ENCODE assay signal across 8 cellular contexts in the genomic region with DNA sequence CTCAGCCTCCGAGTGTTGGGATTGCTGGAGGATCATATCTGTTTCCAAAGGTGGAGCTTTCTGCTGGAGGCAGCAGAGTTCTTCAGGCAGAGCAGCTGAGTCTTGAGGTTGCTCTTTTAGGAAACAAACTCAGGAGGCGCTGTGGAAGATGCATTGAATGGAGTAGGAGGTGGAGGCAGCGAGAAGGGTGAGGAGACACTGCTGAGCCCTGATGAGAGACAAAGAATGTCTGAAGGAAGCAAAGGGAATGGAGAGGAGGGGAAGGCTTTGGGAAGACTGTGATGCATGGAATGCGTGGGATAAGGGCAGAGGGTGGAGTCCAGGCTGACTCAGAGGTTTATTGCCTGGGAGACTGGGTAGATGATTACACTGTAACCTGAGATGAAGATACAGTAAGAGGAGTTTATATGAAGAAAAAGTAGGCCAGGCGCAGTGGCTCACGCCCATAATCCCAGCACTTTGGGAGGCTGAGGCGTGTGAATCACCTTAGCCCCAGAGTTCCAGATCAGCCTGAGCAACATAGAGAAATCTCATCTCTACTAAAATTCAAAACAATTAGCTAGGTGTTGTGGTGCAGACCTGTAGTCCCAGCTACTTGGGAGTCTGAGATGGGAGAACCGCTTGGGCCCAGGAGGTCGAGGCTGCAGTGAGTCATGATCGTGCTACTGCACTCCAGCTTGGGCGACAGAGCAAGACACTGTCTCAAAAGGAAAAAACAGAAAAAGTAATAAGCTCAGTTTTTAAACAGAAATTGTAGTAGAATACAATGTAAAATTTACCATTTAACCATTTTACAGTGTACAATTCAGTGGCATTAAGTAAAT. TPM values are rescaled to one million over a fixed set of nuclear protein-coding genes. Genes with fewer than 3 reads are reported as not detected.
DNase-seq lines count a peak whose midpoint lies in the region; ATAC-seq, FAIRE-seq and TF ChIP-seq lines count a peak whose summit lies in the region.

No MANE protein-coding gene starts in this region.

- peak overlapping the region; percentile 74 for H3K4me2 ChIP-seq in fibroblast of lung (ENCODE audit: extremely low read depth, insufficient read depth, low read length)

- H3K9me3 ChIP-seq in Panc1 (ENCODE audit: control insufficient read depth, insufficient read depth, low read depth, low read length), result no peaks in the 10 kb centered on the region
- H3K9me3 ChIP-seq in fibroblast of lung (ENCODE audit: control insufficient read depth, insufficient read depth, low read depth, low read length), result no peaks in the 10 kb centered on the region

- H3K27me3 ChIP-seq in Panc1 (ENCODE audit: control insufficient read depth, insufficient read depth, low read length) (no peaks in the 10 kb centered on the region), fibroblast of lung (ENCODE audit: control insufficient read depth, insufficient read depth, low read length) (no peaks in the 10 kb centered on the region)

- H3K27ac ChIP-seq in Panc1 (ENCODE audit: low read length) (peak overlapping the region; percentile 99), fibroblast of lung (ENCODE audit: insufficient read depth, low read length) (peak overlapping the region; percentile 88)

- POLR2A ChIA-PET in Panc1 (lab: Charles Lee), result interaction anchor here (0.5 to 2.4 kb wide), 8 partner anchors 12 to 89 kb away, joined by 3 to 10 read pairs (median 4); a partner anchor contains a TSS

- peaks cover 17% of the 10 kb centered on the region for H3K4me1 ChIP-seq in Panc1 (ENCODE audit: control insufficient read depth, insufficient read depth, low read length)
- H3K4me1 ChIP-seq in fibroblast of lung (ENCODE audit: control insufficient read depth, extremely low read depth, insufficient read depth, low read length), result peaks cover 7% of the 10 kb centered on the region

- DNase-seq in NCI-H1417 (lab: John Stamatoyannopoulos, UW) (peak; percentile 22 to 59 (median 26)), NCI-H1417 treated with DMSO at 0.1 percent for 48 hours (lab: John Stamatoyannopoulos, UW) (no peak), Panc1 (ENCODE audit: low read depth, low spot score) (peak; percentile 98), fibroblast of lung (ENCODE audit: low read depth in 2 of 2) (peak; percentile 98 to 99), putamen (ENCODE audit: low spot score) (peak; percentile 74), GM19239 (ENCODE audit: insufficient read length, low spot score) (no peak)

- H4K20me1 ChIP-seq in fibroblast of lung (ENCODE audit: control insufficient read depth, extremely low read depth, insufficient read depth, low read length), result no peaks in the 10 kb centered on the region

- H3K4me3 ChIP-seq in Panc1 (ENCODE audit: low read depth in 2 of 2, low read length in 2 of 2), result peak overlapping the region; percentile 23 to 53
- peak overlapping the region in 1 of 4 experiments; percentile 31 for H3K4me3 ChIP-seq in fibroblast of lung (replicated peaks in 1 of 4; ENCODE audit: control extremely low read depth in 1 of 4, insufficient read depth in 1 of 4, low read depth in 3 of 4, low read length in 4 of 4)

- H3K36me3 ChIP-seq in Panc1 (ENCODE audit: control insufficient read depth, insufficient read depth, low read length), result no peaks in the 10 kb centered on the region
- no peaks in the 10 kb centered on the region for H3K36me3 ChIP-seq in fibroblast of lung (ENCODE audit: control insufficient read depth, insufficient read depth, low read length)

- CTCF ChIA-PET in Panc1 (lab: Charles Lee), result interaction anchor here (1.1 to 1.3 kb wide), 2 partner anchors 27 to 88 kb away, joined by 4 read pairs; no protein-coding TSS in a partner anchor

- H3K79me2 ChIP-seq in fibroblast of lung (ENCODE audit: control insufficient read depth, insufficient read depth, low read length), result no peaks in the 10 kb centered on the region

- BruUV-seq in Panc1 (replicated peaks; lab: Mats Ljungman, UMichigan), result no TSS peak

- TF ChIP-seq CTCF in Panc1 (IDR thresholded peaks at IDR 0.05) (no peak), fibroblast of lung (conservative IDR thresholded peaks at IDR 0.05 in 1 of 2, IDR thresholded peaks at IDR 0.05 in 1 of 2; ENCODE audit: low read depth in 1 of 2, low read length in 2 of 2) (peak; percentile 36)

- peak overlapping the region; percentile 56 for H2AFZ ChIP-seq in fibroblast of lung (ENCODE audit: low read length)

- intact Hi-C loops in Panc1 (cut with micrococcal nuclease; ENCODE audit: unreplicated experiment), result loop anchor here (2.0 kb wide), 1 partner anchor 17 kb away; no protein-coding TSS in a partner anchor

- FAIRE-seq in GM19239 (lab: Jason Lieb, UNC), result no peak

- peak; percentile 99 for ATAC-seq in Panc1
- no peak for ATAC-seq in GM18517 (IDR thresholded peaks at IDR 0.05; ENCODE audit: unreplicated experiment)
- ATAC-seq in HG02759 (IDR thresholded peaks at IDR 0.05; ENCODE audit: unreplicated experiment), result no peak

- peak overlapping the region; percentile 36 for H3K9ac ChIP-seq in fibroblast of lung (ENCODE audit: insufficient read depth, low read length)

- in situ Hi-C loops in Panc1 (cut with HindIII; ENCODE audit: low pct_unique_long_range_greater_than_20kb, low sequenced_read_pairs), result no loop called here

RNA-seq across cellular contexts. Expression of a gene that starts 17.8 kb away (rescaled TPM):
- total RNA-seq in Panc1 (2021; ENCODE audit: unreplicated experiment), result 161 TPM
- 219 TPM for polyA plus RNA-seq in Panc1 (2012; ENCODE audit: insufficient read length)
- 80.6 and 100 TPM in 2 replicates for total RNA-seq in fibroblast of lung
- 79.4 and 86.3 TPM in 2 replicates for polyA plus RNA-seq in fibroblast of lung
- polyA plus RNA-seq in fibroblast of lung (2012), result 121 and 137 TPM in 2 replicates
- polyA minus RNA-seq in fibroblast of lung (ENCODE audit: low replicate concordance), result 188 and 236 TPM in 2 replicates

RNA-seq across cellular contexts. Expression of a gene that starts 18.0 kb away (rescaled TPM):
- total RNA-seq in Panc1 (2021; ENCODE audit: unreplicated experiment) (45.7 TPM), fibroblast of lung (4.6 and 6.3 TPM in 2 replicates)
- 42.5 TPM for polyA plus RNA-seq in Panc1 (2012; ENCODE audit: insufficient read length)
- 5.7 and 5.9 TPM in 2 replicates for polyA plus RNA-seq in fibroblast of lung
- polyA plus RNA-seq in fibroblast of lung (2012), result 6.4 and 6.6 TPM in 2 replicates
- polyA minus RNA-seq in fibroblast of lung (ENCODE audit: low replicate concordance), result 5.3 and 9.0 TPM in 2 replicates

RNA-seq across cellular contexts. Expression of a gene that starts 29.6 kb away (rescaled TPM):
- total RNA-seq in Panc1 (2021; ENCODE audit: unreplicated experiment), result 99.4 TPM
- polyA plus RNA-seq in Panc1 (2012; ENCODE audit: insufficient read length), result 71.7 TPM
- total RNA-seq in fibroblast of lung, result 36.5 and 41.3 TPM in 2 replicates
- 12.3 and 14.3 TPM in 2 replicates for polyA plus RNA-seq in fibroblast of lung
- 20.8 and 21.5 TPM in 2 replicates for polyA plus RNA-seq in fibroblast of lung (2012)
- polyA minus RNA-seq in fibroblast of lung (ENCODE audit: low replicate concordance), result 22.6 and 30.5 TPM in 2 replicates

RNA-seq across cellular contexts. Expression of a gene that starts 43.8 kb away (rescaled TPM):
- total RNA-seq in Panc1 (2021; ENCODE audit: unreplicated experiment), result 87.0 TPM
- 129 TPM for polyA plus RNA-seq in Panc1 (2012; ENCODE audit: insufficient read length)
- total RNA-seq in fibroblast of lung, result 5.4 and 5.9 TPM in 2 replicates
- 0.77 and 1.3 TPM in 2 replicates for polyA plus RNA-seq in fibroblast of lung
- 5.2 and 10.4 TPM in 2 replicates for polyA plus RNA-seq in fibroblast of lung (2012)
- 0.30 and 2.0 TPM in 2 replicates for polyA minus RNA-seq in fibroblast of lung (ENCODE audit: low replicate concordance)

RNA-seq across cellular contexts. Expression of a gene that starts 44.7 kb away (rescaled TPM):
- 70.7 TPM for total RNA-seq in Panc1 (2021; ENCODE audit: unreplicated experiment)
- 123 TPM for polyA plus RNA-seq in Panc1 (2012; ENCODE audit: insufficient read length)
- 1.8 and 2.6 TPM in 2 replicates for total RNA-seq in fibroblast of lung
- 0.80 and 1.2 TPM in 2 replicates for polyA plus RNA-seq in fibroblast of lung
- 2.3 and 4.0 TPM in 2 replicates for polyA plus RNA-seq in fibroblast of lung (2012)
- 0.22 and 3.2 TPM in 2 replicates for polyA minus RNA-seq in fibroblast of lung (ENCODE audit: low replicate concordance)

Comparison
In these comparisons a context has a peak if more than half of its experiments do, and no peak if none do; other contexts are left out.
1. DNase-seq: peak in NCI-H1417 (3 of 3), Panc1 (single experiment), fibroblast of lung (2 of 2) and putamen (single experiment); none in NCI-H1417 treated with DMSO at 0.1 percent for 48 hours (single experiment) and GM19239 (single experiment).